In genomic region chr2:110662560-110662959, GRCh38 we compare ENCODE assay signal across 1 cellular context.
TF ChIP-seq lines count a peak whose summit lies in the region.

No MANE protein-coding gene starts in this region.

TF ChIP-seq in HepG2, 621 proteins besides CTCF, POLR2A, EP300 and RAD21:
- TF ChIP-seq MAFK (conservative IDR thresholded peaks at IDR 0.05 in 1 of 2, IDR thresholded peaks at IDR 0.05 in 1 of 2; ENCODE audit: low read length in 2 of 2), result 0 out of 4 replicates have a peak, but pooled peaks of 1 of the 2 experiments have one; percentile 38
- TF ChIP-seq TEAD3 (CRISPR knock-in tag; optimal IDR thresholded peaks at IDR 0.05; ENCODE audit: borderline replicate concordance), result peak; percentile 28
- TF ChIP-seq ARNTL (CRISPR knock-in tag; IDR thresholded peaks at IDR 0.05), result no peak
- TF ChIP-seq ZNF263 (CRISPR knock-in tag; IDR thresholded peaks at IDR 0.05), result peak; percentile 79
